1 cellular context compared by ENCODE assay signal in genomic region chr1:921011-921837, GRCh38.
TF ChIP-seq lines count a peak whose summit lies in the region.

No MANE protein-coding gene starts in this region.

TF ChIP-seq in liver, 16 proteins besides CTCF, POLR2A, EP300 and RAD21 (continued from another document):
- TF ChIP-seq REST (IDR thresholded peaks at IDR 0.05) (no peak), MAX (IDR thresholded peaks at IDR 0.05) (no peak), YY1 (IDR thresholded peaks at IDR 0.05) (no peak), HNF4G (IDR thresholded peaks at IDR 0.05) (no peak), TAF1 (conservative IDR thresholded peaks at IDR 0.05) (no peak), FOXA2 (IDR thresholded peaks at IDR 0.05) (no peak)
- TF ChIP-seq, protein P1, sequence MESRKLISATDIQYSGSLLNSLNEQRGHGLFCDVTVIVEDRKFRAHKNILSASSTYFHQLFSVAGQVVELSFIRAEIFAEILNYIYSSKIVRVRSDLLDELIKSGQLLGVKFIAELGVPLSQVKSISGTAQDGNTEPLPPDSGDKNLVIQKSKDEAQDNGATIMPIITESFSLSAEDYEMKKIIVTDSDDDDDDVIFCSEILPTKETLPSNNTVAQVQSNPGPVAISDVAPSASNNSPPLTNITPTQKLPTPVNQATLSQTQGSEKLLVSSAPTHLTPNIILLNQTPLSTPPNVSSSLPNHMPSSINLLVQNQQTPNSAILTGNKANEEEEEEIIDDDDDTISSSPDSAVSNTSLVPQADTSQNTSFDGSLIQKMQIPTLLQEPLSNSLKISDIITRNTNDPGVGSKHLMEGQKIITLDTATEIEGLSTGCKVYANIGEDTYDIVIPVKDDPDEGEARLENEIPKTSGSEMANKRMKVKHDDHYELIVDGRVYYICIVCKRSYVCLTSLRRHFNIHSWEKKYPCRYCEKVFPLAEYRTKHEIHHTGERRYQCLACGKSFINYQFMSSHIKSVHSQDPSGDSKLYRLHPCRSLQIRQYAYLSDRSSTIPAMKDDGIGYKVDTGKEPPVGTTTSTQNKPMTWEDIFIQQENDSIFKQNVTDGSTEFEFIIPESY (IDR thresholded peaks at IDR 0.05): no peak
